ENCODE assay signal across 18 cellular contexts in genomic region chr15:47861186-47861585, GRCh38.
DNase-seq lines count a peak whose midpoint lies in the region; TF ChIP-seq lines count a peak whose summit lies in the region.
"Had no signal": no experiment of that assay in that cellular context is flagged by ENCODE, and none has a peak within 500 bp of the region (broad histone marks: within the 10 kb centered on the region; RNA-seq: fewer than 3 reads in every experiment).

No MANE protein-coding gene starts in this region.

- in situ Hi-C loops in HAP-1 (cut with MboI; ENCODE audit: low sequenced_read_pairs), result no loop called here
- in situ Hi-C loops in KBM-7 (cut with MboI; ENCODE audit: low pct_unique_long_range_greater_than_20kb, low sequenced_read_pairs), result no loop called here

- H3K79me2 ChIP-seq in mesendoderm (ENCODE audit: control insufficient read depth, insufficient read depth, low read length), result no peaks in the 10 kb centered on the region

- peaks cover 7 to 17% (median 9%) of the 10 kb centered on the region in 5 experiments for H3K9me3 Mint-ChIP-seq in brain
- H3K9me3 Mint-ChIP-seq: CD4-positive, alpha-beta T cell had no signal

- H3K4me3 ChIP-seq in mesendoderm (ENCODE audit: low read length) (no peak overlapping the region), neuronal stem cell (ENCODE audit: low read length in 2 of 2) (no peak overlapping the region), HAP-1 (no peak overlapping the region)
- H3K4me3 ChIP-seq: A549 had no signal

- no CpG with 5 or more reads among the region's 4 CpGs for WGBS in mesendoderm (ENCODE audit: extremely low coverage, insufficient coverage, low lambda C conversion rate)
- WGBS in neuronal stem cell (ENCODE audit: extremely low coverage in 2 of 2, insufficient read length in 2 of 2, insufficient replicate concordance in 1 of 2), 2 donors, result no CpG with 5 or more reads among the region's 4 CpGs

- H3K9ac ChIP-seq in mesendoderm (ENCODE audit: low read length) (no peak overlapping the region), neuronal stem cell (ENCODE audit: low read depth, low read length, poor library complexity) (no peak overlapping the region)

- H3K27me3 Mint-ChIP-seq in brain, result peaks cover 22% of the 10 kb centered on the region
- H3K27me3 Mint-ChIP-seq: CD4-positive, alpha-beta T cell; IgD-negative memory B cell had no signal

- H2BK12ac ChIP-seq in neuronal stem cell (ENCODE audit: low read length), result no peak overlapping the region

- H3K9me3 ChIP-seq in neuronal stem cell (replicated peaks in 1 of 2; ENCODE audit: control insufficient read depth in 2 of 2, insufficient read depth in 1 of 2, low read depth in 1 of 2, low read length in 2 of 2) (peaks cover 0 to 1% of the 10 kb centered on the region in 2 donors), HAP-1 (no peaks in the 10 kb centered on the region)
- H3K9me3 ChIP-seq: A549, Caco-2 had no signal

- H4K8ac ChIP-seq in mesendoderm (ENCODE audit: low read depth, low read length) (no peak overlapping the region), neuronal stem cell (ENCODE audit: low read depth, low read length) (no peak overlapping the region)

- H3K4me1 ChIP-seq in mesendoderm (ENCODE audit: control insufficient read depth, low read depth, low read length), result peaks cover 2% of the 10 kb centered on the region
- H3K4me1 ChIP-seq in neuronal stem cell (ENCODE audit: control insufficient read depth in 2 of 2, insufficient read depth in 1 of 2, low read depth in 1 of 2, low read length in 2 of 2), result peaks cover 0 to 16% of the 10 kb centered on the region in 2 donors
- peaks cover 11% of the 10 kb centered on the region for H3K4me1 ChIP-seq in HAP-1
- H3K4me1 ChIP-seq: A549, Caco-2 had no signal

- no peak overlapping the region for H3K4me2 ChIP-seq in mesendoderm (ENCODE audit: low read length)
- H3K4me2 ChIP-seq in neuronal stem cell (ENCODE audit: insufficient read depth, low read length, poor library complexity, severe bottlenecking), result peak overlapping the region; percentile 29
- H3K4me2 ChIP-seq: A549 had no signal

- H3K56ac ChIP-seq in mesendoderm (ENCODE audit: low read length), result peak overlapping the region; percentile 12

- no peaks in the 10 kb centered on the region for H3K36me3 ChIP-seq in mesendoderm (ENCODE audit: control insufficient read depth, insufficient read depth, low read length)
- no peaks in the 10 kb centered on the region for H3K36me3 ChIP-seq in neuronal stem cell (replicated peaks in 1 of 2; ENCODE audit: control insufficient read depth in 2 of 2, insufficient read depth in 2 of 2, low read length in 2 of 2)
- H3K36me3 ChIP-seq in HAP-1 (replicated peaks), result no peaks in the 10 kb centered on the region

- H3K27me3 ChIP-seq in mesendoderm (ENCODE audit: insufficient read depth, low read length, poor library complexity) (no peaks in the 10 kb centered on the region), neuronal stem cell (ENCODE audit: control insufficient read depth in 3 of 3, insufficient read depth in 3 of 3, low read depth in 1 of 3, low read length in 3 of 3) (no peaks in the 10 kb centered on the region), HAP-1 (ENCODE audit: low read depth) (no peaks in the 10 kb centered on the region)

- no peak overlapping the region for H3K18ac ChIP-seq in mesendoderm (ENCODE audit: low read length)
- H3K18ac ChIP-seq in neuronal stem cell (ENCODE audit: low read length), result no peak overlapping the region

- H3K27ac Mint-ChIP-seq in brain, result peak overlapping the region in 4 of 5 experiments; percentile 58 to 85 (median 76)
- H3K27ac Mint-ChIP-seq: CD4-positive, alpha-beta T cell; IgD-negative memory B cell had no signal

- H2BK120ac ChIP-seq in mesendoderm (ENCODE audit: low read depth, low read length), result no peak overlapping the region
- no peak overlapping the region for H2BK120ac ChIP-seq in neuronal stem cell (ENCODE audit: low read depth, low read length)

- no peak overlapping the region for H2AK5ac ChIP-seq in mesendoderm (ENCODE audit: low read length)
- H2AK5ac ChIP-seq in neuronal stem cell (ENCODE audit: low read depth, low read length), result no peak overlapping the region

- H3K79me1 ChIP-seq in mesendoderm (ENCODE audit: low read length) (no peaks in the 10 kb centered on the region), neuronal stem cell (ENCODE audit: low read depth, low read length) (no peaks in the 10 kb centered on the region)

- H2BK15ac ChIP-seq in mesendoderm (replicated peaks; ENCODE audit: low read depth) (no peak overlapping the region), neuronal stem cell (ENCODE audit: low read length) (no peak overlapping the region)

- H4K5ac ChIP-seq in mesendoderm (ENCODE audit: low read length), result no peak overlapping the region

- H2AFZ ChIP-seq in neuronal stem cell (ENCODE audit: low read length), result peak overlapping the region; percentile 37

- H2BK5ac ChIP-seq in mesendoderm (ENCODE audit: low read length) (no peak overlapping the region), neuronal stem cell (ENCODE audit: low read length) (no peak overlapping the region)

- H3K23ac ChIP-seq in mesendoderm (ENCODE audit: low read length), result no peak overlapping the region
- no peak overlapping the region for H3K23ac ChIP-seq in neuronal stem cell (ENCODE audit: low read depth, low read length, poor library complexity)

- H3K4ac ChIP-seq in mesendoderm (ENCODE audit: low read depth, low read length), result no peak overlapping the region
- H3K4ac ChIP-seq in neuronal stem cell (ENCODE audit: low read length), result no peak overlapping the region

- H3K14ac ChIP-seq in neuronal stem cell (ENCODE audit: low read length), result no peak overlapping the region

- TF ChIP-seq CTCF in brain (conservative IDR thresholded peaks at IDR 0.05), result no peak

- H3K36me3 Mint-ChIP-seq in brain, result no peaks in the 10 kb centered on the region
- H3K36me3 Mint-ChIP-seq: IgD-negative memory B cell had no signal

- DNase-seq in ELF-1 (ENCODE audit: low read depth, low spot score) (peak; percentile 14), mesendoderm (no peak), neuronal stem cell (ENCODE audit: low spot score) (peak; percentile 40), HAP-1 (ENCODE audit: low spot score in 2 of 2) (no peak), medulla oblongata (ENCODE audit: extremely low spot score) (no peak), KBM-7 (no peak)
- DNase-seq: AML-193; Caco-2; CD4-positive, alpha-beta T cell; DND-41; EL; GOT3; H7 had no signal

- peaks cover 28% of the 10 kb centered on the region for H3K4me1 Mint-ChIP-seq in brain

- H3K27ac ChIP-seq in mesendoderm (ENCODE audit: low read depth, low read length) (no peak overlapping the region), neuronal stem cell (replicated peaks; ENCODE audit: low read length) (peak overlapping the region; percentile 56)
- H3K27ac ChIP-seq: 22Rv1, A549, C4-2B had no signal

- peak overlapping the region; percentile 2 to 44 (median 20) for H3K4me3 Mint-ChIP-seq in brain
- H3K4me3 Mint-ChIP-seq: CD4-positive, alpha-beta T cell; IgD-negative memory B cell had no signal

- no peak overlapping the region for H4K91ac ChIP-seq in neuronal stem cell (ENCODE audit: low read depth, low read length, poor library complexity)

Comparison
In these comparisons a context has a peak if more than half of its experiments do, and no peak if none do; other contexts are left out.
1. DNase-seq: peak in ELF-1 (single experiment) and neuronal stem cell (single experiment); none in mesendoderm (single experiment), HAP-1 (0 of 2), medulla oblongata (single experiment) and KBM-7 (single experiment).